8 cellular contexts compared by ENCODE assay signal in the genomic region with DNA sequence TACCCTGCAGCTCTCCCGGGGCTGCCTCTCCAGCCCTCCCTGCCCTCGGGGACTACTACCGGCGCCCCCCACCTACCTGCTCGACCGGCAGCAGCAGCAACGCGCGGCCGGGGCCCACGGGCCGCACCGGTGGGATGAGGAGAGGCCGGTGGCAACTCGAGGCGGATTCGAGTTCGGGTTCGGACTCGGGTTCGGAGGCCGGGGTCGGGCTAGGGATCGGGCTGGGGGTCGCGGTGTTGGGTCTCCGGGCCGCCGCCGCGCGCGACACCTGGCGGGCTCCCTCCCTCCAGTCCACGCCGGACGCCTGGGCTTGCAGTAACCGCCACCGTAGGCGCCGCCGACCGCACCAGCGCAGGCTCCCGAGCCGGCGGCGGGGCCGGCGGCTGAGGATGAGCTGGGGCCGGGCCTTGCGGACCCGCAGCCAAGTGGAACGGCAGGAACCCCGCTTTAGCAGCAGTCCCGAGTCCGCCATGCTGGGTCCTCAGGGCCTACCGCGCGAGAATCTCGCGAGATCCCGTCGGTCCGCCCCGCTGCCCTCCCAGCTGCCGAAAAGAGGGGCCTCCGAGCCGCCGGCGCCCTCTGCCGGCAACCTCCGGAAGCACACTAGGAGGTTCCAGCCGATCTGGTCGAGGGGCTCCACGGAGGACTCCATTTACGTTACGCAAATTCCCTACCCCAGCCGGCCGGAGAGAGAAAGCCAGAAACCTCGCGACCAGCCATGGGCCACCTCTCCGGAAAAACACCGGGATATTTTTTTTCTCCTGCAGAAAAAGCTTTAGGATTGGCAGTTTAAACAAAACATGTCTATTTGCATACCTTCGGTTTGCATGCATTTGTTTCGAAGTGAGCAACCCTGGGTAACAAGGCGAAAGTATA. TPM values are rescaled to one million over a fixed set of nuclear protein-coding genes. Genes with fewer than 3 reads are reported as not detected.
DNase-seq lines count a peak whose midpoint lies in the region; ATAC-seq and TF ChIP-seq lines count a peak whose summit lies in the region.

A gene (minus strand): TSS at position 483 of the 876 bp plus-strand sequence. CDS start 11 bp downstream, at position 472.

- H3K27me3 Mint-ChIP-seq in activated T-cell treated with anti-CD3 and anti-CD28 coated beads, Interleukin-2, amount 50 U/mL, for 4 hours (ENCODE audit: low read depth) = no peaks in the 10 kb centered on the region

- peak within 1 kb of the TSS; percentile 93 for H3K4me3 ChIP-seq in Jurkat, Clone E6-1 (ENCODE audit: low read length)
- H3K4me3 ChIP-seq in esophagus muscularis mucosa = peak within 1 kb of the TSS; percentile 82 to 85 (median 82)

- intact Hi-C loops in esophagus muscularis mucosa (cut with DNase I) = loop anchor here (2.0 to 5.0 kb wide), 2 partner anchors 25 to 62 kb away; a partner anchor contains a TSS

- TF ChIP-seq POLR2A in esophagus muscularis mucosa (IDR thresholded peaks at IDR 0.05; ENCODE audit: low read depth) = no peak

- DNase-seq in DMS79 (lab: John Stamatoyannopoulos, UW) (peak; percentile 84), esophagus muscularis mucosa (ENCODE audit: extremely low spot score) (peak; percentile 98), myocyte (ENCODE audit: low read depth) (peak; percentile 94)
- peak; percentile 85 for DNase-seq in Jurkat, Clone E6-1 (ENCODE audit: low read depth, low spot score)
- peak; percentile 95 for DNase-seq in activated T-cell treated with anti-CD3 and anti-CD28 coated beads, Interleukin-2, amount 50 U/mL, for 4 hours
- DNase-seq in stimulated activated CD8-positive, alpha-beta memory T cell treated with anti-CD3 and anti-CD28 coated beads, Interleukin-7, amount 100 ng/mL, for 48 hours (ENCODE audit: extremely low read depth in 1 of 2, low read depth in 1 of 2) = peak; percentile 87 to 91

- WGBS in esophagus muscularis mucosa = 4% methylated on average over 44 of the region's 87 CpGs

- TF ChIP-seq CTCF in esophagus muscularis mucosa (IDR thresholded peaks at IDR 0.05) = peak; percentile 97 to 99 (median 97)

- H3K4me1 Mint-ChIP-seq in activated T-cell treated with anti-CD3 and anti-CD28 coated beads, Interleukin-2, amount 50 U/mL, for 4 hours (ENCODE audit: low read depth) = peaks cover 18% of the 10 kb centered on the region

- H3K9me3 ChIP-seq in esophagus muscularis mucosa = no peaks in the 10 kb centered on the region

- H3K27me3 ChIP-seq in esophagus muscularis mucosa = no peaks in the 10 kb centered on the region

- peak within 1 kb of the TSS; percentile 82 to 86 (median 84) for H3K27ac ChIP-seq in esophagus muscularis mucosa (replicated peaks in 1 of 4)

- peak within 1 kb of the TSS; percentile 86 for H3K4me3 Mint-ChIP-seq in activated T-cell treated with anti-CD3 and anti-CD28 coated beads, Interleukin-2, amount 50 U/mL, for 4 hours

- H3K4me1 ChIP-seq in esophagus muscularis mucosa = peaks cover 15 to 28% (median 25%) of the 10 kb centered on the region in 4 donors

- no peaks in the 10 kb centered on the region for H3K9me3 Mint-ChIP-seq in activated T-cell treated with anti-CD3 and anti-CD28 coated beads, Interleukin-2, amount 50 U/mL, for 4 hours

- no peak for TF ChIP-seq EP300 in esophagus muscularis mucosa (IDR thresholded peaks at IDR 0.05)

- H3K36me3 Mint-ChIP-seq in activated T-cell treated with anti-CD3 and anti-CD28 coated beads, Interleukin-2, amount 50 U/mL, for 4 hours (ENCODE audit: insufficient read depth) = peaks cover 7% of the 10 kb centered on the region

- H3K36me3 ChIP-seq in esophagus muscularis mucosa = peaks cover 16 to 26% (median 18%) of the 10 kb centered on the region in 4 donors

- peak; percentile 92 for ATAC-seq in GM21619 (IDR thresholded peaks at IDR 0.05; ENCODE audit: unreplicated experiment)
- ATAC-seq in activated T-cell treated with anti-CD3 and anti-CD28 coated beads, Interleukin-2, amount 50 U/mL, for 4 hours = peak; percentile 97 to 99

TF ChIP-seq in PFSK-1, 5 proteins besides CTCF, POLR2A, EP300 and RAD21:
- peak; percentile 89; the same call in 1 of the 2 replicates for TF ChIP-seq TAF1 (IDR thresholded peaks at IDR 0.05; ENCODE audit: borderline replicate concordance, insufficient read depth, low read length)
- TF ChIP-seq, protein P1, sequence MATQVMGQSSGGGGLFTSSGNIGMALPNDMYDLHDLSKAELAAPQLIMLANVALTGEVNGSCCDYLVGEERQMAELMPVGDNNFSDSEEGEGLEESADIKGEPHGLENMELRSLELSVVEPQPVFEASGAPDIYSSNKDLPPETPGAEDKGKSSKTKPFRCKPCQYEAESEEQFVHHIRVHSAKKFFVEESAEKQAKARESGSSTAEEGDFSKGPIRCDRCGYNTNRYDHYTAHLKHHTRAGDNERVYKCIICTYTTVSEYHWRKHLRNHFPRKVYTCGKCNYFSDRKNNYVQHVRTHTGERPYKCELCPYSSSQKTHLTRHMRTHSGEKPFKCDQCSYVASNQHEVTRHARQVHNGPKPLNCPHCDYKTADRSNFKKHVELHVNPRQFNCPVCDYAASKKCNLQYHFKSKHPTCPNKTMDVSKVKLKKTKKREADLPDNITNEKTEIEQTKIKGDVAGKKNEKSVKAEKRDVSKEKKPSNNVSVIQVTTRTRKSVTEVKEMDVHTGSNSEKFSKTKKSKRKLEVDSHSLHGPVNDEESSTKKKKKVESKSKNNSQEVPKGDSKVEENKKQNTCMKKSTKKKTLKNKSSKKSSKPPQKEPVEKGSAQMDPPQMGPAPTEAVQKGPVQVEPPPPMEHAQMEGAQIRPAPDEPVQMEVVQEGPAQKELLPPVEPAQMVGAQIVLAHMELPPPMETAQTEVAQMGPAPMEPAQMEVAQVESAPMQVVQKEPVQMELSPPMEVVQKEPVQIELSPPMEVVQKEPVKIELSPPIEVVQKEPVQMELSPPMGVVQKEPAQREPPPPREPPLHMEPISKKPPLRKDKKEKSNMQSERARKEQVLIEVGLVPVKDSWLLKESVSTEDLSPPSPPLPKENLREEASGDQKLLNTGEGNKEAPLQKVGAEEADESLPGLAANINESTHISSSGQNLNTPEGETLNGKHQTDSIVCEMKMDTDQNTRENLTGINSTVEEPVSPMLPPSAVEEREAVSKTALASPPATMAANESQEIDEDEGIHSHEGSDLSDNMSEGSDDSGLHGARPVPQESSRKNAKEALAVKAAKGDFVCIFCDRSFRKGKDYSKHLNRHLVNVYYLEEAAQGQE (IDR thresholded peaks at IDR 0.05; ENCODE audit: insufficient read depth in 1 of 2, low read depth in 2 of 2, low read length in 2 of 2) = 0 out of 4 replicates have a peak, but pooled peaks of 1 of the 2 experiments have one; percentile 51
- peak; percentile 70; the same call in 1 of the 2 replicates for TF ChIP-seq POLR2AphosphoS5 (IDR thresholded peaks at IDR 0.05; ENCODE audit: low read depth, low read length)
- peak; percentile 52; the same call in 1 of the 2 replicates for TF ChIP-seq SIN3A (IDR thresholded peaks at IDR 0.05; ENCODE audit: borderline replicate concordance, insufficient read depth, low read length)
- peak; percentile 80 for TF ChIP-seq FOXP2 (optimal IDR thresholded peaks at IDR 0.05; ENCODE audit: borderline replicate concordance, extremely low read depth, extremely low read length, insufficient read depth)

RNA-seq across cellular contexts. Expression of the gene that starts here (rescaled TPM):
- polyA plus RNA-seq in Jurkat, Clone E6-1 (2012; ENCODE audit: insufficient read depth, insufficient read length) = 7.2 TPM
- polyA plus RNA-seq in PFSK-1 (2012; ENCODE audit: insufficient read length, low read depth) = 7.3 TPM
- 10 to 100 TPM; 69.3 to 80.2 (median 76.5) TPM for total RNA-seq in activated T-cell treated with anti-CD3 and anti-CD28 coated beads, Interleukin-2, amount 50 U/mL, for 4 hours
- 10 to 100 TPM; 16.6 to 25.0 (median 21.1) TPM for total RNA-seq in esophagus muscularis mucosa
- total RNA-seq in myocyte = 22.8 and 25.4 TPM in 2 replicates
- polyA plus RNA-seq in myocyte (2012) = 9.4 TPM

Comparison
In these comparisons a context has a peak if more than half of its experiments do, and no peak if none do; other contexts are left out.
1. Peak in every context shown above with its lines: DNase-seq, ATAC-seq, H3K4me3 ChIP-seq and H3K27ac ChIP-seq.